ENCODE assay signal across 8 cellular contexts in genomic region chr11:134276396-134277175, GRCh38. TPM values are rescaled to one million over a fixed set of nuclear protein-coding genes. Genes with fewer than 3 reads are reported as not detected.
DNase-seq lines count a peak whose midpoint lies in the region; ATAC-seq, FAIRE-seq and TF ChIP-seq lines count a peak whose summit lies in the region.

No MANE protein-coding gene starts in this region.

- FAIRE-seq in K562 (lab: Jason Lieb, UNC) = no peak

- H3K27me3 ChIP-seq in HL-60 (ENCODE audit: insufficient read depth, poor library complexity, severe bottlenecking) (peaks cover 70% of the 10 kb centered on the region), K562 (ENCODE audit: control insufficient read depth in 2 of 2, insufficient read depth in 2 of 2, low read length in 2 of 2) (peaks cover 50 to 59% of the 10 kb centered on the region in 2 experiments)

- CTCF ChIA-PET in K562 (lab: Yijun Ruan, JAX; ENCODE audit: low intra/inter-chr PET ratio) = interaction anchor here (0.6 kb wide), 1 partner anchor 54 kb away, joined by 4 read pairs; no protein-coding TSS in a partner anchor

- ATAC-seq in GM19395 (IDR thresholded peaks at IDR 0.05; ENCODE audit: unreplicated experiment) = peak; percentile 22
- ATAC-seq in K562 = peak; percentile 31; the same call in 2 of the 3 replicates
- ATAC-seq in HG03280 (IDR thresholded peaks at IDR 0.05; ENCODE audit: unreplicated experiment) = no peak
- ATAC-seq in HG03196 (IDR thresholded peaks at IDR 0.05; ENCODE audit: unreplicated experiment) = no peak

- H3K4me1 ChIP-seq in K562 (replicated peaks in 1 of 2; ENCODE audit: control insufficient read depth in 2 of 2, insufficient read depth in 2 of 2, low read length in 2 of 2) (peaks cover 7 to 17% of the 10 kb centered on the region in 2 experiments; a peak in 3 of 5 replicates), mesodermal cell (ENCODE audit: control insufficient read depth, insufficient read depth, low read length, poor library complexity, severe bottlenecking) (peaks cover 6% of the 10 kb centered on the region)

- H3K4me3 ChIP-seq in HL-60 (replicated peaks; ENCODE audit: insufficient read depth, low read length) (peak overlapping the region; percentile 8), K562 (peak overlapping the region; percentile 18; the same call in 1 of the 2 replicates), mesodermal cell (ENCODE audit: extremely low read depth, insufficient read depth, low read length, poor library complexity, severe bottlenecking) (peak overlapping the region; percentile 44)

- no peak overlapping the region; a peak in 1 of 4 replicates for H3K9ac ChIP-seq in K562 (ENCODE audit: insufficient read depth in 1 of 2, low read depth in 2 of 2, low read length in 2 of 2)

- intact Hi-C loops in K562 (cut with micrococcal nuclease) = no loop called here

- no peak overlapping the region for H3K4me2 ChIP-seq in K562 (ENCODE audit: insufficient read depth, low read length)

- H3K36me3 ChIP-seq in K562 (ENCODE audit: control insufficient read depth, insufficient read depth, low read length) = no peaks in the 10 kb centered on the region
- no peaks in the 10 kb centered on the region for H3K36me3 ChIP-seq in mesodermal cell (ENCODE audit: control insufficient read depth, insufficient read depth, low read length)

- no peak for TF ChIP-seq CTCF in HL-60 (IDR thresholded peaks at IDR 0.05; ENCODE audit: insufficient read depth, low read length)
- no peak for TF ChIP-seq CTCF in K562 (IDR thresholded peaks at IDR 0.05 in 2 of 3, conservative IDR thresholded peaks at IDR 0.05 in 1 of 3; ENCODE audit: insufficient read depth in 2 of 3, low read depth in 1 of 3, low read length in 3 of 3)

- no peak for TF ChIP-seq POLR2A in K562 (conservative IDR thresholded peaks at IDR 0.05)

- H3K9me3 ChIP-seq in K562 (replicated peaks; ENCODE audit: control insufficient read depth, insufficient read depth, low read depth, low read length) (no peaks in the 10 kb centered on the region), mesodermal cell (ENCODE audit: control insufficient read depth, low read length) (no peaks in the 10 kb centered on the region)

- H3K27ac ChIP-seq in HL-60 (replicated peaks) (no peak overlapping the region), K562 (ENCODE audit: extremely low read depth, low read depth, low read length) (no peak overlapping the region), mesodermal cell (ENCODE audit: low read depth, low read length, severe bottlenecking) (no peak overlapping the region)

- no peaks in the 10 kb centered on the region for H3K79me2 ChIP-seq in K562 (ENCODE audit: control insufficient read depth, insufficient read depth, low read length)

- no TSS peak for BruUV-seq in K562 (replicated peaks; lab: Mats Ljungman, UMichigan)

- no peak overlapping the region for H2AFZ ChIP-seq in K562 (ENCODE audit: low read depth, low read length)

- no peak for TF ChIP-seq EP300 in K562 (IDR thresholded peaks at IDR 0.05; ENCODE audit: low read length)

- POLR2A ChIA-PET in K562 (lab: Yijun Ruan, JAX) = interaction anchor here (1.0 to 1.5 kb wide), 2 partner anchors 14 to 43 kb away, joined by 3 to 6 read pairs; no protein-coding TSS in a partner anchor

- WGBS in K562 (ENCODE audit: insufficient coverage, low coverage, missing lambda C conversion rate) = 8% methylated on average over 19 of the region's 88 CpGs
- 1% methylated on average over 47 to 54 of the region's 88 CpGs for WGBS in mesodermal cell (ENCODE audit: insufficient coverage in 2 of 2), 2 experiments

- no peak; a peak in 1 of 4 replicates for TF ChIP-seq RAD21 in K562 (CRISPR knock-in tag; conservative IDR thresholded peaks at IDR 0.05 in 1 of 2, IDR thresholded peaks at IDR 0.05 in 1 of 2)

- DNase-seq in HL-60 (ENCODE audit: low read depth in 1 of 2, low spot score in 1 of 2) = no peak
- peak in 1 of 4 experiments; percentile 3 for DNase-seq in K562 (ENCODE audit: extremely low read depth in 1 of 4, low spot score in 3 of 4)
- DNase-seq in T-helper 9 cell = no peak
- no peak for DNase-seq in HT-29 (ENCODE audit: low spot score)

- H3K9me1 ChIP-seq in K562 (ENCODE audit: control insufficient read depth, insufficient read depth, low read length) = no peaks in the 10 kb centered on the region

- in situ Hi-C loops in K562 (cut with MboI) = no loop called here

- no peaks in the 10 kb centered on the region for H4K20me1 ChIP-seq in K562 (replicated peaks; ENCODE audit: control insufficient read depth, insufficient read depth, low read length)

RNA-seq across cellular contexts. Expression of gene GLB1L3, which starts 0.4 kb away (rescaled TPM):
- 2.1 and 2.8 TPM in 2 replicates for total RNA-seq in K562 (2011; cell fraction: chromatin; rRNA removed; ENCODE audit: low replicate concordance)
- total RNA-seq in K562 (2011; cell fraction: nucleolus; rRNA removed) = 0.67 and 1.6 TPM in 2 replicates
- total RNA-seq in K562 (2011; cell fraction: nucleoplasm; rRNA removed) = 0.88 and 2.4 TPM in 2 replicates
- total RNA-seq in K562 (2014; rRNA removed) = 0.20 and 3.3 TPM in 2 replicates
- 0.51 and 1.3 TPM in 2 replicates for total RNA-seq in K562 (2014; rRNA removed; fragmentation: Illumina TruSeq; extraction: Trizol)
- total RNA-seq in K562 (2015; rRNA removed; fragmentation: Illumina TruSeq; extraction: Trizol) = 0.43 and 0.72 TPM in 2 replicates
- 0.27 and 0.36 TPM in 2 replicates for total RNA-seq in K562 (2021)
- 0.08 and 0.67 TPM in 2 replicates for polyA plus RNA-seq in K562 (2011; rRNA removed)
- polyA plus RNA-seq in K562 (2011; cell fraction: cytosol; rRNA removed) = 0.06 and 0.55 TPM in 2 replicates
- 0.29 and 3.6 TPM in 2 replicates for polyA plus RNA-seq in K562 (2011; cell fraction: nucleus; rRNA removed)
- polyA plus RNA-seq in K562 (2012) = 0.36 and 0.54 TPM in 2 replicates
- 0.40 and 0.59 TPM in 2 replicates for polyA plus RNA-seq in K562 (2014; fragmentation: Illumina TruSeq; extraction: Trizol)
- polyA plus RNA-seq in K562 (2014; fragmentation: Nextera tagmentation; extraction: Ambion mirVana) = under 1 TPM; 0.18 to 0.30 TPM
- polyA plus RNA-seq in K562 (2014; rRNA removed) = 0.49 and 0.59 TPM in 2 replicates
- polyA minus RNA-seq in K562 (2011; rRNA and poly(A)+ RNA removed) = 0.09 and 0.35 TPM in 2 replicates
- not detected in 2 replicates for polyA minus RNA-seq in K562 (2011; cell fraction: cytosol; rRNA and poly(A)+ RNA removed)
- polyA minus RNA-seq in K562 (2011; cell fraction: nucleus; rRNA and poly(A)+ RNA removed) = 0.11 and 1.3 TPM in 2 replicates
- 0.18 TPM for polyA plus RNA-seq in mesodermal cell (2013, experiment 1 of 2)
- 0.15 TPM for polyA plus RNA-seq in mesodermal cell (2013, experiment 2 of 2)
- total RNA-seq in HT-29 (2014; rRNA removed; shearing (Covaris generic)) = not detected in 2 replicates

RNA-seq across cellular contexts. Expression of gene ACAD8, which starts 23.2 kb away (rescaled TPM):
- total RNA-seq in K562 (2011; cell fraction: chromatin; rRNA removed; ENCODE audit: low replicate concordance) = 132 and 161 TPM in 2 replicates
- 66.5 and 78.0 TPM in 2 replicates for total RNA-seq in K562 (2011; cell fraction: nucleolus; rRNA removed)
- 105 and 118 TPM in 2 replicates for total RNA-seq in K562 (2011; cell fraction: nucleoplasm; rRNA removed)
- total RNA-seq in K562 (2014; rRNA removed) (17.7 and 22.5 TPM in 2 replicates), K562 (2014; rRNA removed; fragmentation: Illumina TruSeq; extraction: Trizol) (19.6 and 20.1 TPM in 2 replicates), K562 (2015; rRNA removed; fragmentation: Illumina TruSeq; extraction: Trizol) (16.3 and 18.1 TPM in 2 replicates), K562 (2021) (20.2 and 23.5 TPM in 2 replicates)
- polyA plus RNA-seq in K562 (2011; rRNA removed) (21.1 and 31.6 TPM in 2 replicates), K562 (2014; fragmentation: Illumina TruSeq; extraction: Trizol) (17.8 and 20.7 TPM in 2 replicates), K562 (2014; fragmentation: Nextera tagmentation; extraction: Ambion mirVana) (10 to 100 TPM in 1 of 2 experiments, 1 to 10 TPM in 1; 6.5 to 11.5 TPM), K562 (2014; rRNA removed) (34.0 and 34.1 TPM in 2 replicates)
- 14.1 and 16.0 TPM in 2 replicates for polyA plus RNA-seq in K562 (2011; cell fraction: cytosol; rRNA removed)
- 118 and 168 TPM in 2 replicates for polyA plus RNA-seq in K562 (2011; cell fraction: nucleus; rRNA removed)
- 16.8 and 23.4 TPM in 2 replicates for polyA plus RNA-seq in K562 (2012)
- polyA minus RNA-seq in K562 (2011; rRNA and poly(A)+ RNA removed) = 14.4 and 24.6 TPM in 2 replicates
- 5.9 and 9.4 TPM in 2 replicates for polyA minus RNA-seq in K562 (2011; cell fraction: cytosol; rRNA and poly(A)+ RNA removed)
- polyA minus RNA-seq in K562 (2011; cell fraction: nucleus; rRNA and poly(A)+ RNA removed) = 38.9 and 43.2 TPM in 2 replicates
- polyA plus RNA-seq in mesodermal cell (2013, experiment 1 of 2) = 20.6 TPM
- 16.9 TPM for polyA plus RNA-seq in mesodermal cell (2013, experiment 2 of 2)
- total RNA-seq in HT-29 (2014; rRNA removed; shearing (Covaris generic)) = 25.9 and 28.5 TPM in 2 replicates

RNA-seq across cellular contexts. Expression of gene THYN1, which starts 23.4 kb away (rescaled TPM):
- 26.3 and 28.8 TPM in 2 replicates for total RNA-seq in K562 (2011; cell fraction: chromatin; rRNA removed; ENCODE audit: low replicate concordance)
- 18.2 and 18.9 TPM in 2 replicates for total RNA-seq in K562 (2011; cell fraction: nucleolus; rRNA removed)
- total RNA-seq in K562 (2011; cell fraction: nucleoplasm; rRNA removed) = 23.1 and 24.7 TPM in 2 replicates
- total RNA-seq in K562 (2014; rRNA removed) = 68.3 and 79.8 TPM in 2 replicates
- total RNA-seq in K562 (2014; rRNA removed; fragmentation: Illumina TruSeq; extraction: Trizol) = 104 and 113 TPM in 2 replicates
- 103 and 106 TPM in 2 replicates for total RNA-seq in K562 (2015; rRNA removed; fragmentation: Illumina TruSeq; extraction: Trizol)
- total RNA-seq in K562 (2021) = 54.9 and 56.2 TPM in 2 replicates
- polyA plus RNA-seq in K562 (2011; rRNA removed) = 58.0 and 93.7 TPM in 2 replicates
- polyA plus RNA-seq in K562 (2011; cell fraction: cytosol; rRNA removed) = 41.1 and 45.2 TPM in 2 replicates
- polyA plus RNA-seq in K562 (2011; cell fraction: nucleus; rRNA removed) = 59.7 and 73.2 TPM in 2 replicates
- 63.3 and 76.8 TPM in 2 replicates for polyA plus RNA-seq in K562 (2012)
- polyA plus RNA-seq in K562 (2014; fragmentation: Illumina TruSeq; extraction: Trizol) = 100 and 124 TPM in 2 replicates
- 100 to 1,000 TPM; 229 to 279 TPM for polyA plus RNA-seq in K562 (2014; fragmentation: Nextera tagmentation; extraction: Ambion mirVana)
- 80.1 and 80.4 TPM in 2 replicates for polyA plus RNA-seq in K562 (2014; rRNA removed)
- polyA minus RNA-seq in K562 (2011; rRNA and poly(A)+ RNA removed) = 64.3 and 99.7 TPM in 2 replicates
- polyA minus RNA-seq in K562 (2011; cell fraction: cytosol; rRNA and poly(A)+ RNA removed) = 26.5 and 40.5 TPM in 2 replicates
- 13.3 and 25.0 TPM in 2 replicates for polyA minus RNA-seq in K562 (2011; cell fraction: nucleus; rRNA and poly(A)+ RNA removed)
- polyA plus RNA-seq in mesodermal cell (2013, experiment 1 of 2) = 74.9 TPM
- 71.5 TPM for polyA plus RNA-seq in mesodermal cell (2013, experiment 2 of 2)
- total RNA-seq in HT-29 (2014; rRNA removed; shearing (Covaris generic)) = 45.5 and 47.8 TPM in 2 replicates

RNA-seq across cellular contexts. Expression of gene VPS26B, which starts 52.1 kb away (rescaled TPM):
- total RNA-seq in K562 (2011; cell fraction: chromatin; rRNA removed; ENCODE audit: low replicate concordance) = 89.1 and 102 TPM in 2 replicates
- 45.5 and 52.4 TPM in 2 replicates for total RNA-seq in K562 (2011; cell fraction: nucleolus; rRNA removed)
- 66.4 and 92.1 TPM in 2 replicates for total RNA-seq in K562 (2011; cell fraction: nucleoplasm; rRNA removed)
- total RNA-seq in K562 (2014; rRNA removed) = 25.0 and 33.0 TPM in 2 replicates
- total RNA-seq in K562 (2014; rRNA removed; fragmentation: Illumina TruSeq; extraction: Trizol) = 19.3 and 22.4 TPM in 2 replicates
- total RNA-seq in K562 (2015; rRNA removed; fragmentation: Illumina TruSeq; extraction: Trizol) = 26.8 and 27.4 TPM in 2 replicates
- total RNA-seq in K562 (2021) = 35.4 and 35.7 TPM in 2 replicates
- polyA plus RNA-seq in K562 (2011; rRNA removed) = 31.1 and 43.3 TPM in 2 replicates
- 24.6 and 33.1 TPM in 2 replicates for polyA plus RNA-seq in K562 (2011; cell fraction: cytosol; rRNA removed)
- 75.7 and 97.6 TPM in 2 replicates for polyA plus RNA-seq in K562 (2011; cell fraction: nucleus; rRNA removed)
- polyA plus RNA-seq in K562 (2012) = 29.7 and 43.3 TPM in 2 replicates
- polyA plus RNA-seq in K562 (2014; fragmentation: Illumina TruSeq; extraction: Trizol) = 34.5 and 34.8 TPM in 2 replicates
- 1 to 10 TPM; 3.5 to 4.6 TPM for polyA plus RNA-seq in K562 (2014; fragmentation: Nextera tagmentation; extraction: Ambion mirVana)
- polyA plus RNA-seq in K562 (2014; rRNA removed) = 26.2 and 27.5 TPM in 2 replicates
- 37.3 and 53.1 TPM in 2 replicates for polyA minus RNA-seq in K562 (2011; rRNA and poly(A)+ RNA removed)
- polyA minus RNA-seq in K562 (2011; cell fraction: cytosol; rRNA and poly(A)+ RNA removed) = 16.9 and 28.7 TPM in 2 replicates
- 30.3 and 33.9 TPM in 2 replicates for polyA minus RNA-seq in K562 (2011; cell fraction: nucleus; rRNA and poly(A)+ RNA removed)
- 46.0 TPM for polyA plus RNA-seq in mesodermal cell (2013, experiment 1 of 2)
- polyA plus RNA-seq in mesodermal cell (2013, experiment 2 of 2) = 40.2 TPM
- total RNA-seq in HT-29 (2014; rRNA removed; shearing (Covaris generic)) = 39.2 and 45.1 TPM in 2 replicates

RNA-seq across cellular contexts. Expression of gene NCAPD3, which starts 52.8 kb away (rescaled TPM):
- total RNA-seq in K562 (2011; cell fraction: chromatin; rRNA removed; ENCODE audit: low replicate concordance) = 161 and 213 TPM in 2 replicates
- 96.2 and 111 TPM in 2 replicates for total RNA-seq in K562 (2011; cell fraction: nucleolus; rRNA removed)
- 111 and 112 TPM in 2 replicates for total RNA-seq in K562 (2011; cell fraction: nucleoplasm; rRNA removed)
- total RNA-seq in K562 (2014; rRNA removed) (44.7 and 63.0 TPM in 2 replicates), K562 (2014; rRNA removed; fragmentation: Illumina TruSeq; extraction: Trizol) (58.4 and 58.6 TPM in 2 replicates), K562 (2015; rRNA removed; fragmentation: Illumina TruSeq; extraction: Trizol) (59.1 and 61.1 TPM in 2 replicates), K562 (2021) (76.4 and 76.5 TPM in 2 replicates)
- polyA plus RNA-seq in K562 (2011; rRNA removed) (50.8 and 80.6 TPM in 2 replicates), K562 (2014; fragmentation: Illumina TruSeq; extraction: Trizol) (60.4 and 68.3 TPM in 2 replicates), K562 (2014; fragmentation: Nextera tagmentation; extraction: Ambion mirVana) (10 to 100 TPM; 23.6 to 39.8 TPM), K562 (2014; rRNA removed) (57.8 and 61.7 TPM in 2 replicates)
- polyA plus RNA-seq in K562 (2011; cell fraction: cytosol; rRNA removed) = 45.0 and 66.4 TPM in 2 replicates
- polyA plus RNA-seq in K562 (2011; cell fraction: nucleus; rRNA removed) = 107 and 166 TPM in 2 replicates
- polyA plus RNA-seq in K562 (2012) = 43.1 and 54.7 TPM in 2 replicates
- 76.1 and 138 TPM in 2 replicates for polyA minus RNA-seq in K562 (2011; rRNA and poly(A)+ RNA removed)
- 39.0 and 61.6 TPM in 2 replicates for polyA minus RNA-seq in K562 (2011; cell fraction: cytosol; rRNA and poly(A)+ RNA removed)
- 69.3 and 81.5 TPM in 2 replicates for polyA minus RNA-seq in K562 (2011; cell fraction: nucleus; rRNA and poly(A)+ RNA removed)
- 33.5 TPM for polyA plus RNA-seq in mesodermal cell (2013, experiment 1 of 2)
- 26.8 TPM for polyA plus RNA-seq in mesodermal cell (2013, experiment 2 of 2)
- total RNA-seq in HT-29 (2014; rRNA removed; shearing (Covaris generic)) = 57.0 and 66.3 TPM in 2 replicates

Comparison
In these comparisons a context has a peak if more than half of its experiments do, and no peak if none do; other contexts are left out.
1. ATAC-seq: peak in GM19395 (single experiment) and K562 (single experiment); none in HG03280 (single experiment) and HG03196 (single experiment).
2. Peak in every context shown above with its lines, with median percentiles within 50 percentile points of each other: H3K4me3 ChIP-seq.